Comparison of ENCODE assay signal across 16 cellular contexts in genomic region chr11:2310786-2311455, GRCh38. TPM values are rescaled to one million over a fixed set of nuclear protein-coding genes. Genes with fewer than 3 reads are reported as not detected.
"Had no signal": no experiment of that assay in that cellular context is flagged by ENCODE, and none has a peak within 500 bp of the region (broad histone marks: within the 10 kb centered on the region; RNA-seq: fewer than 3 reads in every experiment).

No MANE protein-coding gene starts in this region.

- H3K4me3 ChIP-seq: adrenal gland, gastrocnemius medialis, prostate gland, transverse colon had no signal

- H3K27ac Mint-ChIP-seq: activated CD8-positive, alpha-beta T cell treated with anti-CD3 and anti-CD28 coated beads for 36 hours; activated naive CD4-positive, alpha-beta T cell treated with anti-CD3 and anti-CD28 coated beads for 36 hours; activated T-helper 1 cell treated with anti-CD3 and anti-CD28 coated beads, Interleukin-12 subunit alpha, Interleukin-12 subunit beta, Interleukin-2, Interleukin-4 antibody, amounts not matched to agents 30 ng/mL and 10 ng/mL and 1 ng/mL, durations not matched to agents 14 hours and 24 hours and 36 hours had no signal

- H3K9me3 ChIP-seq: adrenal gland, gastrocnemius medialis, prostate gland, transverse colon had no signal

- H3K27me3 Mint-ChIP-seq: activated CD8-positive, alpha-beta T cell treated with anti-CD3 and anti-CD28 coated beads for 36 hours had no signal

- H3K4me3 Mint-ChIP-seq: activated CD8-positive, alpha-beta T cell treated with anti-CD3 and anti-CD28 coated beads for 36 hours; activated naive CD4-positive, alpha-beta T cell treated with anti-CD3 and anti-CD28 coated beads for 36 hours; activated T-helper 1 cell treated with anti-CD3 and anti-CD28 coated beads, Interleukin-12 subunit alpha, Interleukin-12 subunit beta, Interleukin-2, Interleukin-4 antibody, amounts not matched to agents 30 ng/mL and 10 ng/mL and 1 ng/mL, durations not matched to agents 14 hours and 24 hours and 36 hours had no signal

- DNase-seq: activated CD8-positive, alpha-beta memory T cell treated with anti-CD3 and anti-CD28 coated beads, Interleukin-2, amount 50 U/mL, for 48 hours; activated CD8-positive, alpha-beta T cell treated with anti-CD3 and anti-CD28 coated beads for 36 hours; activated naive CD4-positive, alpha-beta T cell treated with anti-CD3 and anti-CD28 coated beads for 36 hours; adrenal gland; caudate nucleus; cortex of kidney; effector CD8-positive, alpha-beta T cell; gastrocnemius medialis; islet precursor cell; stimulated activated CD4-positive, alpha-beta T cell treated with anti-CD3 and anti-CD28 coated beads, Interleukin-4, amount 100 ng/mL, for 24 hours; SW 1271; transverse colon had no signal

- ATAC-seq: activated CD8-positive, alpha-beta T cell treated with anti-CD3 and anti-CD28 coated beads for 36 hours; gastrocnemius medialis had no signal

- H3K27me3 ChIP-seq: adrenal gland, gastrocnemius medialis, transverse colon had no signal

- H3K36me3 ChIP-seq: adrenal gland, gastrocnemius medialis, prostate gland, transverse colon had no signal

- H3K27ac ChIP-seq: adrenal gland, gastrocnemius medialis, prostate gland, VCaP had no signal

- H3K9me3 Mint-ChIP-seq: activated CD8-positive, alpha-beta T cell treated with anti-CD3 and anti-CD28 coated beads for 36 hours; activated naive CD4-positive, alpha-beta T cell treated with anti-CD3 and anti-CD28 coated beads for 36 hours; activated T-helper 1 cell treated with anti-CD3 and anti-CD28 coated beads, Interleukin-12 subunit alpha, Interleukin-12 subunit beta, Interleukin-2, Interleukin-4 antibody, amounts not matched to agents 30 ng/mL and 10 ng/mL and 1 ng/mL, durations not matched to agents 14 hours and 24 hours and 36 hours had no signal

RNA-seq across cellular contexts. Expression of gene TSPAN32, which starts 9.1 kb away (rescaled TPM):
- total RNA-seq: gastrocnemius medialis, myocyte, prostate gland had no signal

RNA-seq across cellular contexts. Expression of gene C11orf21, which starts 9.2 kb away (rescaled TPM):
- total RNA-seq: myocyte had no signal

RNA-seq across cellular contexts. Expression of gene ASCL2, which starts 40.5 kb away (rescaled TPM):
- total RNA-seq: activated naive CD4-positive, alpha-beta T cell treated with anti-CD3 and anti-CD28 coated beads for 36 hours; gastrocnemius medialis; myocyte had no signal
